ENCODE assay signal across 10 cellular contexts in genomic region chr10:104120061-104120460, GRCh38. TPM values are rescaled to one million over a fixed set of nuclear protein-coding genes. Genes with fewer than 3 reads are reported as not detected.
DNase-seq lines count a peak whose midpoint lies in the region; ATAC-seq and TF ChIP-seq lines count a peak whose summit lies in the region.
"Had no signal": no experiment of that assay in that cellular context is flagged by ENCODE, and none has a peak within 500 bp of the region (broad histone marks: within the 10 kb centered on the region; RNA-seq: fewer than 3 reads in every experiment).

No MANE protein-coding gene starts in this region.

- no peak for TF ChIP-seq EP300 in upper lobe of left lung (IDR thresholded peaks at IDR 0.05)

- H3K36me3 Mint-ChIP-seq in activated naive CD8-positive, alpha-beta T cell, result no peaks in the 10 kb centered on the region
- peaks cover 9% of the 10 kb centered on the region for H3K36me3 Mint-ChIP-seq in activated naive CD8-positive, alpha-beta T cell treated with anti-CD3 and anti-CD28 coated beads for 36 hours
- no peaks in the 10 kb centered on the region for H3K36me3 Mint-ChIP-seq in brain

- 77 to 83% methylated on average over 3 of the region's 3 CpGs for WGBS in upper lobe of left lung, 2 donors

- no peaks in the 10 kb centered on the region for H3K9me3 ChIP-seq in upper lobe of left lung

- H3K27me3 Mint-ChIP-seq in activated naive CD8-positive, alpha-beta T cell, result peaks cover 2% of the 10 kb centered on the region
- H3K27me3 Mint-ChIP-seq in activated naive CD8-positive, alpha-beta T cell treated with anti-CD3 and anti-CD28 coated beads for 36 hours, result no peaks in the 10 kb centered on the region
- H3K27me3 Mint-ChIP-seq in brain, result peaks cover 11% of the 10 kb centered on the region

- no peaks in the 10 kb centered on the region for H3K9me3 Mint-ChIP-seq in activated naive CD8-positive, alpha-beta T cell (ENCODE audit: low read depth)
- H3K9me3 Mint-ChIP-seq in activated naive CD8-positive, alpha-beta T cell treated with anti-CD3 and anti-CD28 coated beads for 36 hours, result no peaks in the 10 kb centered on the region
- no peaks in the 10 kb centered on the region for H3K9me3 Mint-ChIP-seq in brain

- no peak for TF ChIP-seq POLR2A in upper lobe of left lung (IDR thresholded peaks at IDR 0.05)

- TF ChIP-seq CTCF in brain (conservative IDR thresholded peaks at IDR 0.05) (no peak), upper lobe of left lung (IDR thresholded peaks at IDR 0.05) (no peak)

- H3K4me3 ChIP-seq in upper lobe of left lung, result no peak overlapping the region

- peak overlapping the region; percentile 95 to 99 (median 98) for H3K27ac ChIP-seq in upper lobe of left lung

- H3K4me3 Mint-ChIP-seq in activated naive CD8-positive, alpha-beta T cell, result peak overlapping the region; percentile 93
- H3K4me3 Mint-ChIP-seq in activated naive CD8-positive, alpha-beta T cell treated with anti-CD3 and anti-CD28 coated beads for 36 hours, result no peak overlapping the region
- peak overlapping the region; percentile 92 to 99 (median 97) for H3K4me3 Mint-ChIP-seq in brain

- ATAC-seq in upper lobe of left lung (ENCODE audit: low FRiP score in 2 of 2), result no peak
- ATAC-seq in HG02981 (IDR thresholded peaks at IDR 0.05; ENCODE audit: unreplicated experiment), result no peak

- DNase-seq in activated naive CD8-positive, alpha-beta T cell treated with anti-CD3 and anti-CD28 coated beads for 36 hours, result no peak
- DNase-seq in medulla oblongata (ENCODE audit: extremely low spot score), result peak; percentile 10
- no peak for DNase-seq in upper lobe of left lung
- DNase-seq in cerebellum (ENCODE audit: low spot score), result no peak
- no peak for DNase-seq in CD1c-positive myeloid dendritic cell (ENCODE audit: extremely low spot score)
- DNase-seq: activated CD8-positive, alpha-beta memory T cell treated with anti-CD3 and anti-CD28 coated beads for 24 hours; NCI-H187 treated with DMSO at 0.1 percent for 48 hours had no signal

- H3K36me3 ChIP-seq in upper lobe of left lung, result peaks cover 0 to 1% (median 0%) of the 10 kb centered on the region in 4 donors

- H3K4me1 Mint-ChIP-seq in activated naive CD8-positive, alpha-beta T cell (ENCODE audit: low read depth), result peaks cover 44% of the 10 kb centered on the region
- H3K4me1 Mint-ChIP-seq in activated naive CD8-positive, alpha-beta T cell treated with anti-CD3 and anti-CD28 coated beads for 36 hours, result peaks cover 25% of the 10 kb centered on the region
- H3K4me1 Mint-ChIP-seq in brain, result peaks cover 39% of the 10 kb centered on the region

- H3K27me3 ChIP-seq in upper lobe of left lung, result no peaks in the 10 kb centered on the region

- H3K27ac Mint-ChIP-seq in activated naive CD8-positive, alpha-beta T cell, result peak overlapping the region; percentile 97
- no peak overlapping the region for H3K27ac Mint-ChIP-seq in activated naive CD8-positive, alpha-beta T cell treated with anti-CD3 and anti-CD28 coated beads for 36 hours
- H3K27ac Mint-ChIP-seq in brain, result peak overlapping the region; percentile 15 to 100 (median 99)

- H3K4me1 ChIP-seq in upper lobe of left lung, result peaks cover 9 to 22% (median 15%) of the 10 kb centered on the region in 4 donors

RNA-seq across cellular contexts. Expression of gene SFR1, which starts 1.9 kb away (rescaled TPM):
- total RNA-seq in activated naive CD8-positive, alpha-beta T cell treated with anti-CD3 and anti-CD28 coated beads for 36 hours, result 10 to 100 TPM; 17.6 to 19.6 TPM
- polyA plus RNA-seq in brain (ENCODE audit: insufficient read depth, low read depth, low replicate concordance), result 5.0 TPM
- 10 to 100 TPM in 1 of 6 donors, 1 to 10 TPM in 5; 3.1 to 11.9 (median 7.3) TPM for total RNA-seq in upper lobe of left lung
- 9.4 TPM for total RNA-seq in cerebellum

RNA-seq across cellular contexts. Expression of gene COL17A1, which starts 34.4 kb away (rescaled TPM):
- total RNA-seq in activated naive CD8-positive, alpha-beta T cell treated with anti-CD3 and anti-CD28 coated beads for 36 hours, result not detected
- polyA plus RNA-seq in brain (ENCODE audit: insufficient read depth, low read depth, low replicate concordance), result 0.63 TPM
- total RNA-seq in upper lobe of left lung (1 to 10 TPM; 1.0 to 2.0 (median 1.6) TPM), cerebellum (0.09 TPM)
